ENCODE assay signal across 1 cellular context in the genomic region with DNA sequence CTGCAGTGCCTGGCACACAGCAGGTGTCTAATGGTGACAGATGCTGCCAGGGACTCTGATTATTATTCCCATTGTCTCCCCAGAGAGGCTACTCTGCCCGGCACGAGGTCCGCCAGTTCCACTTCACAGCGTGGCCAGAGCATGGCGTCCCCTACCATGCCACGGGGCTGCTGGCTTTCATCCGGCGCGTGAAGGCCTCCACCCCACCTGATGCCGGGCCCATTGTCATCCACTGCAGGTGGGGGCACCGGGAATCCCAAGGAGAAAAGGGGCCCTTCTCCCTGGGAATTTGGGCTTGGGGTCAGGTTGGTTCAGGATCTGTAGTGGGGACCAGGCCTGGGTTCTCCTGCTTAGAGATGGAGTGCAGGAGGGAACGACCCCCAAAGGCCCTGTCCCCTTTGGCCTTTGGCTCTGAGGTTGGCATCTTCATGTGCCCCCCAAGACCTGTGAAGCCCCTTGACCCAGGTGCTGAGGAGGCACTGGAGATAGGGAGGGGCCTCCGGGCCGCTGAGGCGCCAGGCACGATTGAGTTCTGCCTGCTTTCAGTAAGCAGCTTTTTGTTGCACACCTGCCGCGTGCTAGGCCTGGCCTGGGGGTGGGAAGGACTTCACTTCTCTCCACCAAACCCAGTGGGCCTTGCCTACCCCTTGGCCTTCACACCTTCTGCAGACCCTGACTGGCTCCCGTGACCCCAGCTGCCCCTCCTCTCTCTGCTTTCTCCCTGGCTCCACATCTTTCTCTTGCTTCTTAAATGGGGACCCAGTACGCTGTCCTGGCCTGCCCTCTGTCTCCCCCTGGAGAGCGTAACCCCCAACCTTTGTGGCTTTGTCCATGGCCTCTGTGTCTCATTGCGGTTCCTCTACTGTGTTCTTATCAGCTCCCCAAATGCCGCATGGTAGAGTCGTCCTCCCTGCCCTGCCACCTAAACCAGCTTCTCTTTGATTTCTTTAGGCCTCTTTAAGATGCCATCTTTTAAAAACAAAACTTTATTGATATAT.
TF ChIP-seq lines count a peak whose summit lies in the region.

No MANE protein-coding gene starts in this region.

TF ChIP-seq in H1, 55 proteins besides CTCF, POLR2A, EP300 and RAD21:
- TF ChIP-seq TAF7 (optimal IDR thresholded peaks at IDR 0.05; ENCODE audit: borderline replicate concordance, low read depth, low read length) (no peak), HDAC2 (IDR thresholded peaks at IDR 0.05; ENCODE audit: borderline replicate concordance in 1 of 2, low read depth in 2 of 2, low read length in 2 of 2) (no peak), SAP30 (IDR thresholded peaks at IDR 0.05; ENCODE audit: insufficient read depth, insufficient replicate concordance, low read length) (no peak), SIX5 (IDR thresholded peaks at IDR 0.05; ENCODE audit: low read depth, low read length) (no peak), TEAD4 (IDR thresholded peaks at IDR 0.05; ENCODE audit: low read depth, low read length) (no peak), EGR1 (IDR thresholded peaks at IDR 0.05; ENCODE audit: borderline replicate concordance, low read depth, low read length) (no peak), YY1 (IDR thresholded peaks at IDR 0.05; ENCODE audit: low read depth, low read length) (no peak), KDM5A (IDR thresholded peaks at IDR 0.05; ENCODE audit: low read length) (no peak)
- TF ChIP-seq, protein P1, sequence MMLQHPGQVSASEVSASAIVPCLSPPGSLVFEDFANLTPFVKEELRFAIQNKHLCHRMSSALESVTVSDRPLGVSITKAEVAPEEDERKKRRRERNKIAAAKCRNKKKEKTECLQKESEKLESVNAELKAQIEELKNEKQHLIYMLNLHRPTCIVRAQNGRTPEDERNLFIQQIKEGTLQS (IDR thresholded peaks at IDR 0.05; ENCODE audit: insufficient read depth, low read depth, low read length) = no peak
TF ChIP-seq in H1: peak in this region for 0.
